In the genomic region with DNA sequence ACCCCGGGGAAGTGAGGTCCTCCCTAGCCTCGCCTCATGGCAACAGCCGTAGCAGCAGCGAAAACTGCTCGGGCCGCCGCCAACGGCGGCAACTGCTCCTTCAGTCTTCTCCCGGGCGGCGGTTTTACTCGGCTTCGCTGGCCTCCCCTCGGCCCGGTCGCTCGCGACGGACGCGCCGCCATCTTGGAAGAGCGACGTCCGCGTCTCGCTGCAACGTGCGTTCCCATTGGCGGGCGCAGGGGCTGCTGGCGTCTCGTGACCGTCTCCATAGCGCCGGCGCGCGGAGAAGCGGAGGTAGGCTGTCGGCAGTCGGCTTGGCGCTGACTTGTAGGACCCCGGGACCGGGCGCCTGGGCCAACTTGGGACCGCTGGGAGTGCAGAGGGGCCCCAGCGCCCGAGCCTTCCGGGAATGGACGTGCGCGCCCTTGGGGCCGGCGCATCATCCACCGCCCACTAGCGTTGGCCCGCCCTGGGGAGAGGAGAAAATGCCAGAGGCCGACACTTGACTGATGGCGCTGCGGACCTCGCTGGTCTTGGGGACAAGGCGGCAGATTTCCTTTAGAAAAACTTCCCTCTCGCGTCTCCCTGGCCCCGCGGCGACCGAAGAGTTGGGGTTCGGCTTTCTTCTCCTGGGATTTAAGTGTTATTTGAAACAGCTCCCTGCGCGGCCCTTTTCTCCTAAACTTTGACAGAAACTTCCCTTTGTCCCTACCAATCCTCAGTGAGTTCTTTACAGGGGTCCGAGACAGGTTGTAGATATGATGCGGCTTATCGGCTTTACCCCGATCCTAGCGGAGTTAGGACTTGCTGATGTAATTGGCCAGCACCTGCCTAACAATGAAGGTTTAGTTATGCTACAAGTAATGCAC, we compare ENCODE assay signal across 8 cellular contexts. TPM values are rescaled to one million over a fixed set of nuclear protein-coding genes. Genes with fewer than 3 reads are reported as not detected.
DNase-seq lines count a peak whose midpoint lies in the region; ATAC-seq and TF ChIP-seq lines count a peak whose summit lies in the region.

A gene with protein sequence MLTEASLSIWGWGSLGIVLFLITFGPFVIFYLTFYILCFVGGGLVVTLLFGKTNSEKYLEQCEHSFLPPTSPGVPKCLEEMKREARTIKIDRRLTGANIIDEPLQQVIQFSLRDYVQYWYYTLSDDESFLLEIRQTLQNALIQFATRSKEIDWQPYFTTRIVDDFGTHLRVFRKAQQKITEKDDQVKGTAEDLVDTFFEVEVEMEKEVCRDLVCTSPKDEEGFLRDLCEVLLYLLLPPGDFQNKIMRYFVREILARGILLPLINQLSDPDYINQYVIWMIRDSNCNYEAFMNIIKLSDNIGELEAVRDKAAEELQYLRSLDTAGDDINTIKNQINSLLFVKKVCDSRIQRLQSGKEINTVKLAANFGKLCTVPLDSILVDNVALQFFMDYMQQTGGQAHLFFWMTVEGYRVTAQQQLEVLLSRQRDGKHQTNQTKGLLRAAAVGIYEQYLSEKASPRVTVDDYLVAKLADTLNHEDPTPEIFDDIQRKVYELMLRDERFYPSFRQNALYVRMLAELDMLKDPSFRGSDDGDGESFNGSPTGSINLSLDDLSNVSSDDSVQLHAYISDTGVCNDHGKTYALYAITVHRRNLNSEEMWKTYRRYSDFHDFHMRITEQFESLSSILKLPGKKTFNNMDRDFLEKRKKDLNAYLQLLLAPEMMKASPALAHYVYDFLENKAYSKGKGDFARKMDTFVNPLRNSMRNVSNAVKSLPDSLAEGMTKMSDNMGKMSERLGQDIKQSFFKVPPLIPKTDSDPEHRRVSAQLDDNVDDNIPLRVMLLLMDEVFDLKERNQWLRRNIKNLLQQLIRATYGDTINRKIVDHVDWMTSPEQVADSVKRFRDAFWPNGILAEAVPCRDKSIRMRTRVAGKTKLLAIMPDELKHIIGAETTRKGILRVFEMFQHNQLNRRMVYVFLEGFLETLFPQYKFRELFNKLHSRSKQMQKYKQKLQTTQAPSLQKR (minus strand): TSS at position 193 of the 869 bp plus-strand sequence. CDS start 199 bp downstream, outside the sequence.

- H3K4me3 Mint-ChIP-seq in progenitor cell of endocrine pancreas (ENCODE audit: low read depth) = peak within 1 kb of the TSS; percentile 98

- H3K36me3 Mint-ChIP-seq in progenitor cell of endocrine pancreas (ENCODE audit: insufficient read depth) = no peaks in the 10 kb centered on the region

- intact Hi-C loops in left cardiac atrium (cut with DNase I) = no loop called here

- peak; percentile 91 for ATAC-seq in HG02870 (IDR thresholded peaks at IDR 0.05; ENCODE audit: unreplicated experiment)
- ATAC-seq in left cardiac atrium = peak; percentile 98 to 99

- peaks cover 33% of the 10 kb centered on the region for H3K4me1 Mint-ChIP-seq in progenitor cell of endocrine pancreas (ENCODE audit: low read depth)

- TF ChIP-seq CTCF in GM13976 (IDR thresholded peaks at IDR 0.05; ENCODE audit: borderline replicate concordance, control extremely low read depth, extremely low read depth, insufficient read depth, missing control alignments) (peak; percentile 36), progenitor cell of endocrine pancreas (IDR thresholded peaks at IDR 0.05; ENCODE audit: unreplicated experiment) (peak; percentile 38)

- no peaks in the 10 kb centered on the region for H3K27me3 Mint-ChIP-seq in progenitor cell of endocrine pancreas

- DNase-seq in GM13976 (ENCODE audit: low spot score) (peak; percentile 94), NCI-H146 (lab: John Stamatoyannopoulos, UW) (peak; percentile 96), T-helper 1 cell (peak; percentile 81 to 91 (median 87)), amniotic epithelial cell (ENCODE audit: low read depth) (peak; percentile 87), left cardiac atrium (peak; percentile 95), progenitor cell of endocrine pancreas (ENCODE audit: low spot score, unreplicated experiment) (peak; percentile 87), ureter (ENCODE audit: low spot score) (peak; percentile 93)

- in situ Hi-C loops in GM13976 (cut with MboI; ENCODE audit: low sequenced_read_pairs, unreplicated experiment) = no loop called here

- H3K27ac Mint-ChIP-seq in progenitor cell of endocrine pancreas = peak within 1 kb of the TSS; percentile 100

- no peaks in the 10 kb centered on the region for H3K9me3 Mint-ChIP-seq in progenitor cell of endocrine pancreas (ENCODE audit: low read depth)

RNA-seq across cellular contexts. Expression of the gene that starts here (rescaled TPM):
- total RNA-seq in left cardiac atrium = 10 to 100 TPM; 38.0 to 46.4 TPM
- 44.4 and 48.5 TPM in 2 replicates for total RNA-seq in progenitor cell of endocrine pancreas
- total RNA-seq in ureter = 66.3 TPM

Comparison
In these comparisons a context has a peak if more than half of its experiments do, and no peak if none do; other contexts are left out.
1. Peak in every context shown above with its lines: DNase-seq and ATAC-seq.